Comparison of ENCODE assay signal across 8 cellular contexts in genomic region chr5:69559908-69560330, GRCh38. TPM values are rescaled to one million over a fixed set of nuclear protein-coding genes. Genes with fewer than 3 reads are reported as not detected.
A peak's percentile ranks its signal among the peaks of the same experiment; 100 is the strongest.
DNase-seq lines count a peak whose midpoint lies in the region; ATAC-seq, FAIRE-seq and TF ChIP-seq lines count a peak whose summit lies in the region.
"Not testable (repeated sequence)": the region's sequence is repeated elsewhere in the genome, so short reads cannot be mapped to it uniquely, and the experiment has no call there.

GTF2H2C (plus strand) TSS chr5:69560191; CDS start chr5:69565133, 4,942 bp downstream.

- in situ Hi-C loops in gastrocnemius medialis (cut with MboI; ENCODE audit: low sequenced_read_pairs in 4 of 4); transverse colon (cut with MboI; ENCODE audit: low pct_ligation_motif_present in 1 of 4, low pct_unique_long_range_greater_than_20kb in 1 of 4, low sequenced_read_pairs in 3 of 4): not testable (repeated sequence)

- not testable (repeated sequence) for H3K9me3 Mint-ChIP-seq in dendritic cell treated with granulocyte-macrophage colony-stimulating factor and Interleukin-4, amounts not matched to agents 40 ng/mL and 50 ng/mL, for 4 days

- DNase-seq in NAMALWA (ENCODE audit: low spot score) (peak; percentile 78), kidney (peak; percentile 93), gastrocnemius medialis (peak; percentile 35 to 60), transverse colon (peak; percentile 86)
- peak in 2 of 3 experiments; percentile 55 to 57 for DNase-seq in activated CD8-positive, alpha-beta memory T cell treated with anti-CD3 and anti-CD28 coated beads for 48 hours (ENCODE audit: low read depth in 2 of 3, low spot score in 2 of 3)

- not testable (repeated sequence) for H3K27ac ChIP-seq in kidney (ENCODE audit: low read depth in 2 of 2, low read length in 2 of 2)
- H3K27ac ChIP-seq in gastrocnemius medialis (peak within 1 kb of the TSS in 1 of 4 donors; percentile 27), transverse colon (peak within 1 kb of the TSS; percentile 59 to 81 (median 76))

- H3K4me1 Mint-ChIP-seq in dendritic cell treated with granulocyte-macrophage colony-stimulating factor and Interleukin-4, amounts not matched to agents 40 ng/mL and 50 ng/mL, for 4 days (ENCODE audit: low read depth), result not testable (repeated sequence)

- not testable (repeated sequence) for TF ChIP-seq POLR2A in gastrocnemius medialis (IDR thresholded peaks at IDR 0.05); transverse colon (IDR thresholded peaks at IDR 0.05)

- not testable (repeated sequence) for TF ChIP-seq EP300 in transverse colon (IDR thresholded peaks at IDR 0.05; ENCODE audit: low read depth)

- not testable (repeated sequence) for H3K36me3 ChIP-seq in kidney (ENCODE audit: control insufficient read depth in 1 of 2, insufficient read depth in 2 of 2, low read length in 2 of 2); gastrocnemius medialis; transverse colon

- intact Hi-C loops in dendritic cell treated with granulocyte-macrophage colony-stimulating factor and Interleukin-4, amounts not matched to agents 40 ng/mL and 50 ng/mL, for 4 days (cut with micrococcal nuclease); kidney (cut with DNase I); gastrocnemius medialis (cut with DNase I; ENCODE audit: low total_unique reads); transverse colon (cut with DNase I; ENCODE audit: low total_unique reads): not testable (repeated sequence)

- not testable (repeated sequence) for H3K27me3 ChIP-seq in gastrocnemius medialis, transverse colon

- peaks cover 17% of the 10 kb centered on the region for H3K36me3 Mint-ChIP-seq in dendritic cell treated with granulocyte-macrophage colony-stimulating factor and Interleukin-4, amounts not matched to agents 40 ng/mL and 50 ng/mL, for 4 days (ENCODE audit: low read depth)

- H3K9me3 ChIP-seq in kidney (ENCODE audit: control insufficient read depth in 1 of 2, low read length in 2 of 2); gastrocnemius medialis; transverse colon: not testable (repeated sequence)

- not testable (repeated sequence) for H3K9ac ChIP-seq in kidney (ENCODE audit: low read length in 2 of 2)

- ATAC-seq in GM18511 (IDR thresholded peaks at IDR 0.05; ENCODE audit: unreplicated experiment) (peak; percentile 99), HG02759 (IDR thresholded peaks at IDR 0.05; ENCODE audit: unreplicated experiment) (peak; percentile 98), gastrocnemius medialis (peak; percentile 94 to 99)

- peak within 1 kb of the TSS; percentile 90 for H3K4me3 Mint-ChIP-seq in dendritic cell treated with granulocyte-macrophage colony-stimulating factor and Interleukin-4, amounts not matched to agents 40 ng/mL and 50 ng/mL, for 4 days

- H3K4me1 ChIP-seq in kidney (ENCODE audit: control insufficient read depth in 1 of 2, insufficient read depth in 1 of 2, low read depth in 1 of 2, low read length in 2 of 2); gastrocnemius medialis; transverse colon: not testable (repeated sequence)

- FAIRE-seq in kidney (lab: Jason Lieb, UNC), result not testable (repeated sequence)

- H3K27me3 Mint-ChIP-seq in dendritic cell treated with granulocyte-macrophage colony-stimulating factor and Interleukin-4, amounts not matched to agents 40 ng/mL and 50 ng/mL, for 4 days, result not testable (repeated sequence)

- WGBS in transverse colon (ENCODE audit: low coverage in 1 of 2), 2 donors, result 0% methylated on average over 4 to 26 of the region's 40 CpGs

- not testable (repeated sequence) for TF ChIP-seq CTCF in kidney (IDR thresholded peaks at IDR 0.05; ENCODE audit: borderline replicate concordance, extremely low read depth, insufficient read depth)
- peak in 1 of 5 experiments; percentile 18 for TF ChIP-seq CTCF in gastrocnemius medialis (IDR thresholded peaks at IDR 0.05 in 4 of 5, conservative IDR thresholded peaks at IDR 0.05 in 1 of 5)
- peak in 3 of 5 experiments; percentile 12 to 41 (median 15) for TF ChIP-seq CTCF in transverse colon (IDR thresholded peaks at IDR 0.05)

- peak within 1 kb of the TSS; percentile 81 for H3K27ac Mint-ChIP-seq in dendritic cell treated with granulocyte-macrophage colony-stimulating factor and Interleukin-4, amounts not matched to agents 40 ng/mL and 50 ng/mL, for 4 days

- H3K4me3 ChIP-seq in kidney (ENCODE audit: low read length in 2 of 2) (peak within 1 kb of the TSS; percentile 52 to 53), gastrocnemius medialis (peak within 1 kb of the TSS; percentile 52 to 62 (median 58)), transverse colon (peak within 1 kb of the TSS; percentile 26 to 56 (median 30))

RNA-seq across cellular contexts. Expression of gene GTF2H2C, which starts in this region (rescaled TPM):
- total RNA-seq in kidney (36.6 TPM), gastrocnemius medialis (10 to 100 TPM in 3 of 4 donors, 1 to 10 TPM in 1; 9.4 to 17.0 (median 11.1) TPM), transverse colon (10 to 100 TPM in 3 of 4 donors, 1 to 10 TPM in 1; 5.6 to 77.2 (median 29.4) TPM)
- polyA plus RNA-seq in kidney (ENCODE audit: insufficient read depth, low read depth, low replicate concordance), result 21.5 TPM
